21 cellular contexts compared by ENCODE assay signal in the genomic region with DNA sequence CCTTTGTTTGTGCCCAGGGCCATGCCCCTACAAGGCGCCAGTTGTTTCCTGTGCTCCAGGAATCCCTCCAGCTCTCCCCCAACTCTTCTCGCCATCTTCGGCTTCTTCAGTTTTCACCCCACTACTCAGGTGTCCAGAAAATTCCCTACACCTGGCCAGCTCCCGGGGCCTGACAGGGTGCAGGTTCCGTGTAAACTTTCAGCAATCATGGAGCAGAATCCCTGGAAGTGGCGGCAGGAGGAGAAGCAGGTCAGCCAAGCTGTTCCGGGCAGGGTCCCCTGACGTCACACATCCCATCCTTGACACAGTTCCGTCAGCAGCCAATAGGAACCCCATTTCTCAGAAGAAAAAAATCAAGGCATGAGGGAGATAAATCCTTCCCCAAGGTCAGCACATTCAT. TPM values are rescaled to one million over a fixed set of nuclear protein-coding genes. Genes with fewer than 3 reads are reported as not detected.
"Had no signal": no experiment of that assay in that cellular context is flagged by ENCODE, and none has a peak within 500 bp of the region (broad histone marks: within the 10 kb centered on the region; RNA-seq: fewer than 3 reads in every experiment).

No MANE protein-coding gene starts in this region.

- H3K36me3 Mint-ChIP-seq: immature natural killer cell; memory B cell; natural killer cell treated with Interleukin-12 subunit alpha and Interleukin-12 subunit beta and Interleukin-15 and Interleukin-18, amount 100 ng/mL, for 72 hours; neural progenitor cell had no signal

- H3K27ac Mint-ChIP-seq: immature natural killer cell; memory B cell; natural killer cell treated with Interleukin-12 subunit alpha and Interleukin-12 subunit beta and Interleukin-15 and Interleukin-18, amount 100 ng/mL, for 72 hours; neural progenitor cell had no signal

- ATAC-seq: gastroesophageal sphincter; left cardiac atrium; lower lobe of right lung; natural killer cell treated with Interleukin-12 subunit alpha and Interleukin-12 subunit beta and Interleukin-15 and Interleukin-18, amount 100 ng/mL, for 72 hours had no signal

- H3K4me1 Mint-ChIP-seq: immature natural killer cell, memory B cell, neural progenitor cell had no signal

- DNase-seq: dermis blood vessel endothelial cell; esophagus squamous epithelium; foreskin fibroblast; immature natural killer cell; kidney; left cardiac atrium; left ventricle myocardium inferior; lower lobe of right lung; midbrain; nucleus accumbens; ovary; small intestine; stimulated activated CD4-positive, alpha-beta T cell treated with anti-CD3 and anti-CD28 coated beads, Interleukin-2, amount 100 ng/mL, for 48 hours; stimulated activated naive CD4-positive, alpha-beta T cell treated with Interleukin-2 at 50 U/mL for 16 hours; trophoblast cell had no signal

- H3K9me3 Mint-ChIP-seq: memory B cell; natural killer cell treated with Interleukin-12 subunit alpha and Interleukin-12 subunit beta and Interleukin-15 and Interleukin-18, amount 100 ng/mL, for 72 hours; neural progenitor cell had no signal

- H3K4me3 Mint-ChIP-seq: immature natural killer cell; memory B cell; natural killer cell treated with Interleukin-12 subunit alpha and Interleukin-12 subunit beta and Interleukin-15 and Interleukin-18, amount 100 ng/mL, for 72 hours; neural progenitor cell had no signal

RNA-seq across cellular contexts. Expression of a gene that starts 12.2 kb away (rescaled TPM):
- total RNA-seq: dermis blood vessel endothelial cell; epithelial cell of proximal tubule; gastroesophageal sphincter; kidney; left cardiac atrium; left ventricle myocardium inferior; lower lobe of right lung; natural killer cell treated with Interleukin-12 subunit alpha and Interleukin-12 subunit beta and Interleukin-15 and Interleukin-18, amount 100 ng/mL, for 72 hours; ovary; renal cortical epithelial cell had no signal
